Comparison of ENCODE assay signal across 8 cellular contexts in genomic region chr19:58059003-58059671, GRCh38.
A peak's percentile ranks its signal among the peaks of the same experiment; 100 is the strongest.
DNase-seq lines count a peak whose midpoint lies in the region; ATAC-seq lines count a peak whose summit lies in the region.

TSS of gene ZNF135 (plus strand) at chr19:58059282. CDS start at chr19:58060003, 721 bp downstream.

- DNase-seq in COR-L47 (lab: John Stamatoyannopoulos, UW) (peak; percentile 57), NCI-H748 treated with DMSO at 0.1 percent for 48 hours (lab: John Stamatoyannopoulos, UW) (peak; percentile 92), head of caudate nucleus (peak; percentile 75 to 94 (median 87)), non-pigmented ciliary epithelial cell (ENCODE audit: low read depth) (peak; percentile 30), NCI-H69 (lab: John Stamatoyannopoulos, UW) (no peak), NCI-H1694 (lab: John Stamatoyannopoulos, UW) (no peak)
- peak; percentile 73 for DNase-seq in stimulated activated naive CD8-positive, alpha-beta T cell treated with anti-CD3 and anti-CD28 coated beads, Interleukin-15, Interleukin-2, amounts not matched to agents 100 U/mL and 50 U/mL, for 24 hours

- peaks cover 1% of the 10 kb centered on the region for H3K27me3 Mint-ChIP-seq in activated naive CD8-positive, alpha-beta T cell

- intact Hi-C loops in head of caudate nucleus (cut with DNase I), result loop anchor here (5.0 kb wide), 1 partner anchor 57 kb away; the partner anchor contains the start of gene ZNF606

- H3K27ac Mint-ChIP-seq in activated naive CD8-positive, alpha-beta T cell, result peak within 1 kb of the TSS; percentile 79

- peak; percentile 80 for ATAC-seq in stimulated activated naive CD8-positive, alpha-beta T cell treated with anti-CD3 and anti-CD28 coated beads, Interleukin-15, Interleukin-2, amounts not matched to agents 100 U/mL and 50 U/mL, for 24 hours

- peaks cover 4% of the 10 kb centered on the region for H3K4me1 Mint-ChIP-seq in activated naive CD8-positive, alpha-beta T cell (ENCODE audit: low read depth)

- H3K9me3 Mint-ChIP-seq in activated naive CD8-positive, alpha-beta T cell (ENCODE audit: low read depth), result peaks cover 15% of the 10 kb centered on the region

- peaks cover 22% of the 10 kb centered on the region for H3K36me3 Mint-ChIP-seq in activated naive CD8-positive, alpha-beta T cell

- H3K4me3 Mint-ChIP-seq in activated naive CD8-positive, alpha-beta T cell, result peak within 1 kb of the TSS; percentile 87

Comparison
In these comparisons a context has a peak if more than half of its experiments do, and no peak if none do; other contexts are left out.
1. DNase-seq: peak in COR-L47 (single experiment), NCI-H748 treated with DMSO at 0.1 percent for 48 hours (single experiment), head of caudate nucleus (42 of 42), non-pigmented ciliary epithelial cell (single experiment) and stimulated activated naive CD8-positive, alpha-beta T cell treated with anti-CD3 and anti-CD28 coated beads, Interleukin-15, Interleukin-2, amounts not matched to agents 100 U/mL and 50 U/mL, for 24 hours (single experiment); none in NCI-H69 (single experiment) and NCI-H1694 (single experiment).